11 cellular contexts compared by ENCODE assay signal in genomic region chr1:155969377-155969791, GRCh38. TPM values are rescaled to one million over a fixed set of nuclear protein-coding genes. Genes with fewer than 3 reads are reported as not detected.
DNase-seq lines count a peak whose midpoint lies in the region; ATAC-seq and TF ChIP-seq lines count a peak whose summit lies in the region.
"Had no signal": no experiment of that assay in that cellular context is flagged by ENCODE, and none has a peak within 500 bp of the region (broad histone marks: within the 10 kb centered on the region; RNA-seq: fewer than 3 reads in every experiment).

No MANE protein-coding gene starts in this region.

- H3K9me3 Mint-ChIP-seq in activated CD4-positive, alpha-beta T cell treated with anti-CD3 and anti-CD28 coated beads for 36 hours (ENCODE audit: low read depth), result no peaks in the 10 kb centered on the region
- H3K9me3 Mint-ChIP-seq in activated naive CD8-positive, alpha-beta T cell (ENCODE audit: low read depth), result no peaks in the 10 kb centered on the region

- peak overlapping the region; percentile 82 for H3K27ac Mint-ChIP-seq in activated CD4-positive, alpha-beta T cell treated with anti-CD3 and anti-CD28 coated beads for 36 hours
- peak overlapping the region; percentile 81 for H3K27ac Mint-ChIP-seq in activated naive CD8-positive, alpha-beta T cell

- ATAC-seq in activated CD4-positive, alpha-beta T cell treated with anti-CD3 and anti-CD28 coated beads for 36 hours, result no peak
- ATAC-seq in left lung (no peak), GM21717 (IDR thresholded peaks at IDR 0.05; ENCODE audit: unreplicated experiment) (no peak)

- H3K4me3 ChIP-seq in left lung (peak overlapping the region in 1 of 2 donors; percentile 0), stomach smooth muscle (ENCODE audit: low read length in 2 of 2) (peak overlapping the region in 1 of 2 donors; percentile 29)

- H3K36me3 Mint-ChIP-seq in activated CD4-positive, alpha-beta T cell treated with anti-CD3 and anti-CD28 coated beads for 36 hours (ENCODE audit: low read depth), result peaks cover 57% of the 10 kb centered on the region
- no peaks in the 10 kb centered on the region for H3K36me3 Mint-ChIP-seq in activated naive CD8-positive, alpha-beta T cell

- peaks cover 0 to 70% of the 10 kb centered on the region in 2 donors for H3K36me3 ChIP-seq in left lung
- peaks cover 21 to 32% of the 10 kb centered on the region in 2 donors for H3K36me3 ChIP-seq in stomach smooth muscle (ENCODE audit: control insufficient read depth in 2 of 2, insufficient read depth in 2 of 2, low read length in 2 of 2)

- CTCF ChIA-PET in activated CD4-positive, alpha-beta T cell treated with anti-CD3 and anti-CD28 coated beads for 36 hours (lab: Charles Lee), result interaction anchor here (0.8 to 1.7 kb wide), 5 partner anchors 9 to 77 kb away, joined by 3 to 11 read pairs (median 4); partner anchors contain the start of gene ARHGEF2

- H3K27me3 ChIP-seq in left lung (no peaks in the 10 kb centered on the region), stomach smooth muscle (ENCODE audit: control insufficient read depth in 1 of 2, insufficient read depth in 2 of 2, low read length in 2 of 2) (no peaks in the 10 kb centered on the region)

- H3K9ac ChIP-seq in stomach smooth muscle (ENCODE audit: low read length in 2 of 2), result peak overlapping the region in 1 of 2 donors; percentile 29

- intact Hi-C loops in activated CD4-positive, alpha-beta T cell treated with anti-CD3 and anti-CD28 coated beads for 36 hours (cut with DNase I, micrococcal nuclease), result no loop called here
- intact Hi-C loops in left lung (cut with DNase I), result no loop called here

- H3K9me3 ChIP-seq in left lung, result no peaks in the 10 kb centered on the region
- no peaks in the 10 kb centered on the region for H3K9me3 ChIP-seq in stomach smooth muscle (ENCODE audit: control insufficient read depth in 2 of 2, low read length in 2 of 2)

- H3K27me3 Mint-ChIP-seq in activated CD4-positive, alpha-beta T cell treated with anti-CD3 and anti-CD28 coated beads for 36 hours, result no peaks in the 10 kb centered on the region
- no peaks in the 10 kb centered on the region for H3K27me3 Mint-ChIP-seq in activated naive CD8-positive, alpha-beta T cell

- POLR2A ChIA-PET in activated CD4-positive, alpha-beta T cell treated with anti-CD3 and anti-CD28 coated beads for 36 hours (lab: Charles Lee), result no interaction called here

- H3K27ac ChIP-seq in left lung (peak overlapping the region; percentile 71 to 96), stomach smooth muscle (ENCODE audit: low read length) (peak overlapping the region; percentile 58)

- no peak for TF ChIP-seq CTCF in left lung (IDR thresholded peaks at IDR 0.05)

- H3K4me3 Mint-ChIP-seq in activated CD4-positive, alpha-beta T cell treated with anti-CD3 and anti-CD28 coated beads for 36 hours, result no peak overlapping the region
- H3K4me3 Mint-ChIP-seq in activated naive CD8-positive, alpha-beta T cell, result peak overlapping the region; percentile 58

- peaks cover 76% of the 10 kb centered on the region for H3K4me1 Mint-ChIP-seq in activated CD4-positive, alpha-beta T cell treated with anti-CD3 and anti-CD28 coated beads for 36 hours
- H3K4me1 Mint-ChIP-seq in activated naive CD8-positive, alpha-beta T cell (ENCODE audit: low read depth), result peaks cover 82% of the 10 kb centered on the region

- no peak for DNase-seq in activated CD4-positive, alpha-beta T cell treated with anti-CD3 and anti-CD28 coated beads for 36 hours
- no peak for DNase-seq in activated CD4-positive, alpha-beta T cell treated with anti-CD3 and anti-CD28 coated beads for 48 hours
- DNase-seq in left lung (peak in 1 of 2 donors; percentile 76), NCI-H2029 treated with DMSO at 0.1 percent for 48 hours (lab: John Stamatoyannopoulos, UW) (no peak), NCI-H2196 treated with DMSO at 0.1 percent for 48 hours (lab: John Stamatoyannopoulos, UW; ENCODE audit: unreplicated experiment) (no peak)
- DNase-seq: activated CD8-positive, alpha-beta memory T cell treated with anti-CD3 and anti-CD28 coated beads for 24 hours; erythroblast; NCI-H526 had no signal

- H3K4me1 ChIP-seq in left lung (peaks cover 73 to 99% of the 10 kb centered on the region in 2 donors), stomach smooth muscle (ENCODE audit: control insufficient read depth, insufficient read depth, low read length) (peaks cover 72% of the 10 kb centered on the region)

RNA-seq across cellular contexts. Expression of gene ARHGEF2, which starts 9.0 kb away (rescaled TPM):
- 100 to 1,000 TPM; 135 to 216 TPM for total RNA-seq in activated CD4-positive, alpha-beta T cell treated with anti-CD3 and anti-CD28 coated beads for 36 hours
- total RNA-seq in left lung, result 100 to 1,000 TPM; 158 to 290 TPM

RNA-seq across cellular contexts. Expression of gene RXFP4, which starts 27.9 kb away (rescaled TPM):
- not detected for total RNA-seq in activated CD4-positive, alpha-beta T cell treated with anti-CD3 and anti-CD28 coated beads for 36 hours
- total RNA-seq in left lung, result not detected

RNA-seq across cellular contexts. Expression of gene KHDC4, which starts 35.2 kb away (rescaled TPM):
- total RNA-seq in activated CD4-positive, alpha-beta T cell treated with anti-CD3 and anti-CD28 coated beads for 36 hours, result 10 to 100 TPM; 68.7 to 97.5 TPM
- total RNA-seq in left lung, result 10 to 100 TPM; 38.2 to 39.3 TPM

RNA-seq across cellular contexts. Expression of gene SSR2, which starts 51.4 kb away (rescaled TPM):
- total RNA-seq in activated CD4-positive, alpha-beta T cell treated with anti-CD3 and anti-CD28 coated beads for 36 hours, result 100 to 1,000 TPM; 143 to 197 TPM
- 100 to 1,000 TPM; 284 to 296 TPM for total RNA-seq in left lung

RNA-seq across cellular contexts. Expression of gene RIT1, which starts 58.2 kb away (rescaled TPM):
- total RNA-seq in activated CD4-positive, alpha-beta T cell treated with anti-CD3 and anti-CD28 coated beads for 36 hours, result 10 to 100 TPM; 20.3 to 23.0 TPM
- 10 to 100 TPM; 40.8 to 55.3 TPM for total RNA-seq in left lung
